Comparison of ENCODE assay signal across 14 cellular contexts in genomic region chr3:197798863-197799262, GRCh38. TPM values are rescaled to one million over a fixed set of nuclear protein-coding genes. Genes with fewer than 3 reads are reported as not detected.
DNase-seq lines count a peak whose midpoint lies in the region; ATAC-seq, FAIRE-seq and TF ChIP-seq lines count a peak whose summit lies in the region.
"Had no signal": no experiment of that assay in that cellular context is flagged by ENCODE, and none has a peak within 500 bp of the region (broad histone marks: within the 10 kb centered on the region; RNA-seq: fewer than 3 reads in every experiment).

No MANE protein-coding gene starts in this region.

- H3K9ac ChIP-seq in GM23248 (no peak overlapping the region), HepG2 (ENCODE audit: insufficient read depth, low read depth, low read length) (no peak overlapping the region)

- peaks cover 99% of the 10 kb centered on the region for H3K79me2 ChIP-seq in GM23248 (ENCODE audit: insufficient read depth)
- H3K79me2 ChIP-seq in HepG2 (ENCODE audit: insufficient read depth, low read length) = peaks cover 89% of the 10 kb centered on the region

- no peaks in the 10 kb centered on the region for H3K36me3 ChIP-seq in GM23248 (ENCODE audit: low read depth)
- peaks cover 0 to 2% of the 10 kb centered on the region in 2 experiments; a peak in 3 of 5 replicates for H3K36me3 ChIP-seq in HepG2 (replicated peaks in 1 of 2; ENCODE audit: control insufficient read depth in 1 of 2, insufficient read depth in 2 of 2, low read length in 2 of 2)
- H3K36me3 ChIP-seq: WERI-Rb-1 had no signal

- no peaks in the 10 kb centered on the region for H3K9me2 ChIP-seq in GM23248 (ENCODE audit: insufficient read depth)

- H3K4me3 ChIP-seq in coronary artery = peak overlapping the region; percentile 22
- H3K4me3 ChIP-seq in GM23248 = no peak overlapping the region
- no peak overlapping the region for H3K4me3 ChIP-seq in HepG2 (replicated peaks in 1 of 3; ENCODE audit: insufficient read depth in 1 of 3, low read depth in 2 of 3, low read length in 3 of 3)

- TF ChIP-seq EP300 in HepG2 (IDR thresholded peaks at IDR 0.05; ENCODE audit: low read depth in 2 of 2, low read length in 2 of 2) = no peak
- TF ChIP-seq EP300 in HepG2 (CRISPR knock-in tag; IDR thresholded peaks at IDR 0.05; ENCODE audit: borderline replicate concordance) = no peak

- H3K4me1 Mint-ChIP-seq in natural killer cell = peaks cover 74 to 83% of the 10 kb centered on the region in 2 donors

- H3K27ac ChIP-seq in coronary artery (peak overlapping the region; percentile 2 to 30), GM23248 (no peak overlapping the region), HepG2 (ENCODE audit: extremely low read length, insufficient read depth, low read length) (no peak overlapping the region)
- H3K27ac ChIP-seq: WERI-Rb-1 had no signal

- intact Hi-C loops in natural killer cell (cut with micrococcal nuclease) = no loop called here
- intact Hi-C loops in HepG2 (cut with micrococcal nuclease; ENCODE audit: unreplicated experiment) = no loop called here

- in situ Hi-C loops in GM13976 (cut with MboI; ENCODE audit: low sequenced_read_pairs, unreplicated experiment) (no loop called here), GM23248 (cut with MboI) (no loop called here), HepG2 (cut with HindIII; ENCODE audit: extremely low pct_ligation_motif_present, low pct_unique_long_range_greater_than_20kb) (no loop called here)

- BruUV-seq in HepG2 (replicated peaks; lab: Mats Ljungman, UMichigan) = no TSS peak

- DNase-seq in GM13976 (ENCODE audit: low spot score) (peak; percentile 56), coronary artery (ENCODE audit: low spot score) (no peak), erythroblast (lab: John Stamatoyannopoulos, UW) (no peak), GM23248 (no peak), natural killer cell (no peak), HepG2 (ENCODE audit: low spot score) (no peak)
- DNase-seq: activated naive CD4-positive, alpha-beta T cell; effector CD8-positive, alpha-beta T cell; NCI-H1092; OCI-M1; stimulated activated naive CD4-positive, alpha-beta T cell; WERI-Rb-1 had no signal

- H3F3A ChIP-seq in GM23248 (ENCODE audit: insufficient read depth) = peaks cover 62% of the 10 kb centered on the region

- H2AFZ ChIP-seq in GM23248 (no peak overlapping the region), HepG2 (ENCODE audit: low read length) (no peak overlapping the region)

- H3K27ac Mint-ChIP-seq in natural killer cell = peak overlapping the region in 1 of 2 donors; percentile 63

- H4K20me1 ChIP-seq in GM23248 (ENCODE audit: insufficient read depth) = peaks cover 12% of the 10 kb centered on the region
- H4K20me1 ChIP-seq in HepG2 (ENCODE audit: insufficient read depth, low read length) = peaks cover 27% of the 10 kb centered on the region; the same call in 1 of the 2 replicates

- H3K36me3 Mint-ChIP-seq in natural killer cell = no peaks in the 10 kb centered on the region

- TF ChIP-seq CTCF in GM13976 (IDR thresholded peaks at IDR 0.05; ENCODE audit: borderline replicate concordance, control extremely low read depth, extremely low read depth, insufficient read depth, missing control alignments) (no peak), coronary artery (IDR thresholded peaks at IDR 0.05) (no peak), natural killer cell (IDR thresholded peaks at IDR 0.05) (no peak), HepG2 (CRISPR knock-in tag; IDR thresholded peaks at IDR 0.05) (no peak)

- TF ChIP-seq POLR2A in erythroblast (IDR thresholded peaks at IDR 0.05; ENCODE audit: low read length) (no peak), HepG2 (IDR thresholded peaks at IDR 0.05; ENCODE audit: insufficient read depth in 1 of 2, low read depth in 2 of 2, low read length in 2 of 2) (no peak)

- FAIRE-seq in HepG2 (lab: Jason Lieb, UNC) = no peak

- 69 to 85% methylated on average over 3 of the region's 3 CpGs for WGBS in GM23248 (ENCODE audit: low coverage in 1 of 2, low lambda C conversion rate in 2 of 2, missing lambda C conversion rate in 2 of 2), 2 experiments
- 96% methylated on average over 3 of the region's 3 CpGs for WGBS in HepG2 (ENCODE audit: low lambda C conversion rate)

- POLR2A ChIA-PET in HepG2 (lab: Yijun Ruan, JAX) = no interaction called here

- no peaks in the 10 kb centered on the region for H3K27me3 Mint-ChIP-seq in natural killer cell (ENCODE audit: low read depth in 2 of 2)

- H3K27me3 ChIP-seq in GM23248 (replicated peaks; ENCODE audit: insufficient read depth) = no peaks in the 10 kb centered on the region
- H3K27me3 ChIP-seq in HepG2 (ENCODE audit: control insufficient read depth in 1 of 2, insufficient read depth in 2 of 2, low read length in 2 of 2) = no peaks in the 10 kb centered on the region; a peak in 1 of 5 replicates

- no peaks in the 10 kb centered on the region for H3K9me3 Mint-ChIP-seq in natural killer cell

- no peak for TF ChIP-seq RAD21 in HepG2 (CRISPR knock-in tag; IDR thresholded peaks at IDR 0.05)

- no peak overlapping the region for H3K4me3 Mint-ChIP-seq in natural killer cell

- H3K4me2 ChIP-seq in GM23248 (ENCODE audit: unreplicated experiment) (no peak overlapping the region), HepG2 (ENCODE audit: low read depth, low read length) (no peak overlapping the region)

- H3K4me1 ChIP-seq in GM23248 (ENCODE audit: insufficient read depth) (peaks cover 69% of the 10 kb centered on the region), HepG2 (ENCODE audit: insufficient read depth, low read length) (peaks cover 35% of the 10 kb centered on the region)

- ATAC-seq in GM21515 (IDR thresholded peaks at IDR 0.05; ENCODE audit: unreplicated experiment) = peak; percentile 43
- peak; percentile 53 for ATAC-seq in HG03342 (IDR thresholded peaks at IDR 0.05; ENCODE audit: unreplicated experiment)
- ATAC-seq in natural killer cell = no peak
- no peak for ATAC-seq in HepG2

- CTCF ChIA-PET in HepG2 (lab: Yijun Ruan, JAX; ENCODE audit: low intra/inter-chr PET ratio, low total read pairs) = no interaction called here

- no peaks in the 10 kb centered on the region for H3K9me3 ChIP-seq in GM23248 (ENCODE audit: low read depth)
- H3K9me3 ChIP-seq in HepG2 (ENCODE audit: low read length) = no peaks in the 10 kb centered on the region

TF ChIP-seq in HepG2, 621 proteins besides CTCF, POLR2A, EP300 and RAD21 (continues in another document):
- TF ChIP-seq ARNTL (CRISPR knock-in tag; IDR thresholded peaks at IDR 0.05) = no peak

RNA-seq across cellular contexts. Expression of gene LRCH3, which starts 7.8 kb away (rescaled TPM):
- 20.9 and 28.7 TPM in 2 replicates for total RNA-seq in GM23248 (2014; rRNA removed; shearing (Covaris generic))
- 20.2 and 24.1 TPM in 2 replicates for polyA plus RNA-seq in GM23248 (2016; fragmentation: Nextera tagmentation; extraction: Ambion mirVana)
- total RNA-seq in natural killer cell = 10 to 100 TPM; 68.1 to 90.5 (median 90.3) TPM
- total RNA-seq in HepG2 (2016; rRNA removed; fragmentation: Illumina TruSeq; extraction: Trizol) = 25.5 and 37.8 TPM in 2 replicates
- total RNA-seq in HepG2 (2016; cell fraction: cytosol; rRNA removed; fragmentation: Illumina TruSeq; extraction: Trizol; ENCODE audit: low read depth) = 218 and 232 TPM in 2 replicates
- total RNA-seq in HepG2 (2016; cell fraction: insoluble cytoplasmic fraction; rRNA removed; fragmentation: Illumina TruSeq; extraction: Trizol) = 24.4 and 24.7 TPM in 2 replicates
- total RNA-seq in HepG2 (2016; cell fraction: membrane; rRNA removed; fragmentation: Illumina TruSeq; extraction: Trizol) = 46.4 and 46.7 TPM in 2 replicates
- total RNA-seq in HepG2 (2016; cell fraction: nucleus; rRNA removed; fragmentation: Illumina TruSeq; extraction: Trizol) = 44.1 and 49.3 TPM in 2 replicates
- 96.6 and 103 TPM in 2 replicates for polyA plus RNA-seq in HepG2 (2011; rRNA removed)
- 28.4 and 40.4 TPM in 2 replicates for polyA plus RNA-seq in HepG2 (2011; cell fraction: cytosol; rRNA removed)
- 91.5 and 98.6 TPM in 2 replicates for polyA plus RNA-seq in HepG2 (2011; cell fraction: nucleus; rRNA removed)
- 19.7 TPM in 2 replicates for polyA plus RNA-seq in HepG2 (2012)
- 1.0 and 1.9 TPM in 2 replicates for polyA plus RNA-seq in HepG2 (2016; cell fraction: cytosol; fragmentation: Illumina TruSeq; extraction: Trizol; ENCODE audit: low read depth)
- polyA plus RNA-seq in HepG2 (2016; cell fraction: insoluble cytoplasmic fraction; fragmentation: Illumina TruSeq; extraction: Trizol; ENCODE audit: low read depth) = 21.2 and 31.8 TPM in 2 replicates
- polyA plus RNA-seq in HepG2 (2016; cell fraction: membrane; fragmentation: Illumina TruSeq; extraction: Trizol; ENCODE audit: low read depth) = 4.6 and 5.7 TPM in 2 replicates
- polyA plus RNA-seq in HepG2 (2016; cell fraction: nucleus; fragmentation: Illumina TruSeq; extraction: Trizol; ENCODE audit: insufficient read depth, low read depth) = 50.6 and 53.6 TPM in 2 replicates
- polyA minus RNA-seq in HepG2 (2011; rRNA and poly(A)+ RNA removed; ENCODE audit: low replicate concordance) = 101 and 103 TPM in 2 replicates
- polyA minus RNA-seq in HepG2 (2011; cell fraction: cytosol; rRNA and poly(A)+ RNA removed) = 46.1 and 64.4 TPM in 2 replicates
- 104 and 122 TPM in 2 replicates for polyA minus RNA-seq in HepG2 (2011; cell fraction: nucleus; rRNA and poly(A)+ RNA removed)

RNA-seq across cellular contexts. Expression of gene FYTTD1, which starts 49.2 kb away (rescaled TPM):
- 42.0 and 71.5 TPM in 2 replicates for total RNA-seq in GM23248 (2014; rRNA removed; shearing (Covaris generic))
- polyA plus RNA-seq in GM23248 (2016; fragmentation: Nextera tagmentation; extraction: Ambion mirVana) (90.4 and 91.8 TPM in 2 replicates), HepG2 (2011; rRNA removed) (6.5 and 6.9 TPM in 2 replicates)
- total RNA-seq in natural killer cell (10 to 100 TPM; 58.0 to 75.6 (median 72.2) TPM), HepG2 (2016; rRNA removed; fragmentation: Illumina TruSeq; extraction: Trizol) (28.8 and 51.6 TPM in 2 replicates)
- total RNA-seq in HepG2 (2016; cell fraction: cytosol; rRNA removed; fragmentation: Illumina TruSeq; extraction: Trizol; ENCODE audit: low read depth) = 5.3 and 5.6 TPM in 2 replicates
- 28.6 and 50.2 TPM in 2 replicates for total RNA-seq in HepG2 (2016; cell fraction: insoluble cytoplasmic fraction; rRNA removed; fragmentation: Illumina TruSeq; extraction: Trizol)
- total RNA-seq in HepG2 (2016; cell fraction: membrane; rRNA removed; fragmentation: Illumina TruSeq; extraction: Trizol) = 12.7 and 14.5 TPM in 2 replicates
- total RNA-seq in HepG2 (2016; cell fraction: nucleus; rRNA removed; fragmentation: Illumina TruSeq; extraction: Trizol) = 12.1 and 14.7 TPM in 2 replicates
- 4.9 and 5.6 TPM in 2 replicates for polyA plus RNA-seq in HepG2 (2011; cell fraction: cytosol; rRNA removed)
- polyA plus RNA-seq in HepG2 (2011; cell fraction: nucleus; rRNA removed) = 2.6 and 3.5 TPM in 2 replicates
- polyA plus RNA-seq in HepG2 (2012) = 16.6 and 18.2 TPM in 2 replicates
- polyA plus RNA-seq in HepG2 (2016; cell fraction: cytosol; fragmentation: Illumina TruSeq; extraction: Trizol; ENCODE audit: low read depth) = 1.4 and 1.7 TPM in 2 replicates
- polyA plus RNA-seq in HepG2 (2016; cell fraction: insoluble cytoplasmic fraction; fragmentation: Illumina TruSeq; extraction: Trizol; ENCODE audit: low read depth) = 35.8 and 41.7 TPM in 2 replicates
- polyA plus RNA-seq in HepG2 (2016; cell fraction: membrane; fragmentation: Illumina TruSeq; extraction: Trizol; ENCODE audit: low read depth) = 5.3 TPM in 2 replicates
- polyA plus RNA-seq in HepG2 (2016; cell fraction: nucleus; fragmentation: Illumina TruSeq; extraction: Trizol; ENCODE audit: insufficient read depth, low read depth) = 17.6 and 20.9 TPM in 2 replicates
- polyA minus RNA-seq in HepG2 (2011; rRNA and poly(A)+ RNA removed; ENCODE audit: low replicate concordance) = 3.0 and 13.4 TPM in 2 replicates
- polyA minus RNA-seq in HepG2 (2011; cell fraction: cytosol; rRNA and poly(A)+ RNA removed) = 9.7 and 10.3 TPM in 2 replicates
- polyA minus RNA-seq in HepG2 (2011; cell fraction: nucleus; rRNA and poly(A)+ RNA removed) = 6.4 and 9.3 TPM in 2 replicates

Comparison
In these comparisons a context has a peak if more than half of its experiments do, and no peak if none do; other contexts are left out.
1. ATAC-seq: peak in GM21515 (single experiment) and HG03342 (single experiment); none in natural killer cell (0 of 3) and HepG2 (single experiment).
2. H3K27ac ChIP-seq: peak in coronary artery (2 of 2); none in GM23248 (single experiment) and HepG2 (single experiment).